ENCODE assay signal across 16 cellular contexts in genomic region chr21:36640260-36641244, GRCh38. TPM values are rescaled to one million over a fixed set of nuclear protein-coding genes. Genes with fewer than 3 reads are reported as not detected.
DNase-seq lines count a peak whose midpoint lies in the region; ATAC-seq and TF ChIP-seq lines count a peak whose summit lies in the region.
"Had no signal": no experiment of that assay in that cellular context is flagged by ENCODE, and none has a peak within 500 bp of the region (broad histone marks: within the 10 kb centered on the region; RNA-seq: fewer than 3 reads in every experiment).

No MANE protein-coding gene starts in this region.

- ATAC-seq in HG03196 (IDR thresholded peaks at IDR 0.05; ENCODE audit: unreplicated experiment), result no peak
- ATAC-seq: activated T-cell treated with anti-CD3 and anti-CD28 coated beads, Interleukin-2, amount 50 U/mL, for 4 hours; left cardiac atrium had no signal

- peak; percentile 44 for TF ChIP-seq CTCF in chondrocyte (IDR thresholded peaks at IDR 0.05)
- TF ChIP-seq CTCF in nephron progenitor cell (IDR thresholded peaks at IDR 0.05), result no peak

- no peak overlapping the region for H3K27ac Mint-ChIP-seq in chondrocyte (ENCODE audit: unreplicated experiment)
- H3K27ac Mint-ChIP-seq in nephron progenitor cell, result peak overlapping the region; percentile 37
- H3K27ac Mint-ChIP-seq: activated CD4-positive, alpha-beta T cell treated with anti-CD3 and anti-CD28 coated beads, Interleukin-2, amount 10 ng/mL, durations not matched to agents 24 days and 14 days; CD4-positive, alpha-beta memory T cell; naive B cell had no signal

- H3K36me3 Mint-ChIP-seq in chondrocyte (ENCODE audit: low read depth), result peaks cover 2% of the 10 kb centered on the region
- peaks cover 4% of the 10 kb centered on the region for H3K36me3 Mint-ChIP-seq in nephron progenitor cell (ENCODE audit: low read depth)

- no peak overlapping the region for H3K4me3 ChIP-seq in Jurkat, Clone E6-1 (ENCODE audit: low read length)
- H3K4me3 ChIP-seq: tibial nerve had no signal

- H3K4me3 Mint-ChIP-seq in chondrocyte (ENCODE audit: unreplicated experiment) (no peak overlapping the region), nephron progenitor cell (no peak overlapping the region)
- H3K4me3 Mint-ChIP-seq: activated CD4-positive, alpha-beta T cell treated with anti-CD3 and anti-CD28 coated beads, Interleukin-2, amount 10 ng/mL, durations not matched to agents 24 days and 14 days; activated T-cell treated with anti-CD3 and anti-CD28 coated beads, Interleukin-2, amount 50 U/mL, for 4 hours; CD4-positive, alpha-beta memory T cell had no signal

- DNase-seq in DMS 273 (lab: John Stamatoyannopoulos, UW; ENCODE audit: unreplicated experiment), result peak; percentile 27
- DNase-seq in DMS 273 treated with DMSO at 0.1 percent for 48 hours (lab: John Stamatoyannopoulos, UW), result no peak
- peak; percentile 8 for DNase-seq in Jurkat, Clone E6-1 (ENCODE audit: low read depth, low spot score)
- no peak for DNase-seq in chondrocyte (ENCODE audit: low spot score)
- no peak for DNase-seq in nephron progenitor cell
- DNase-seq in NCI-H82 treated with DMSO at 0.1 percent for 48 hours (lab: John Stamatoyannopoulos, UW; ENCODE audit: unreplicated experiment), result no peak
- DNase-seq in AG08396 (ENCODE audit: low spot score), result no peak
- DNase-seq: activated CD4-positive, alpha-beta T cell treated with anti-CD3 and anti-CD28 coated beads, Interleukin-2, amount 10 ng/mL, durations not matched to agents 24 days and 14 days; activated T-cell treated with anti-CD3 and anti-CD28 coated beads, Interleukin-2, amount 50 U/mL, for 4 hours; CD4-positive, alpha-beta memory T cell; left cardiac atrium; naive B cell; NCI-H748 treated with DMSO at 0.1 percent for 48 hours had no signal

- H3K4me1 Mint-ChIP-seq in chondrocyte (ENCODE audit: low read depth) (peaks cover 10% of the 10 kb centered on the region), nephron progenitor cell (peaks cover 15% of the 10 kb centered on the region)
- H3K4me1 Mint-ChIP-seq: CD4-positive, alpha-beta memory T cell; naive B cell had no signal

- H3K9me3 Mint-ChIP-seq in chondrocyte (ENCODE audit: low read depth) (peaks cover 19% of the 10 kb centered on the region), nephron progenitor cell (peaks cover 25% of the 10 kb centered on the region)

- H3K27me3 Mint-ChIP-seq in chondrocyte (ENCODE audit: low read depth), result no peaks in the 10 kb centered on the region
- peaks cover 8% of the 10 kb centered on the region for H3K27me3 Mint-ChIP-seq in nephron progenitor cell (ENCODE audit: low read depth, poor library complexity)

RNA-seq across cellular contexts. Expression of gene SIM2, which starts 58.4 kb away (rescaled TPM):
- 0.26 TPM for polyA plus RNA-seq in Jurkat, Clone E6-1 (2012; ENCODE audit: insufficient read depth, insufficient read length)
- total RNA-seq in chondrocyte, result 0.59 to 1.3 TPM (median 0.60 TPM) in 3 replicates
- total RNA-seq: CD4-positive, alpha-beta memory T cell; left cardiac atrium; T-helper 2 cell treated with Interferon-gamma antibody and Interleukin-4, amounts not matched to agents 100 ng/mL and 5 ng/mL, for 36 hours; tibial nerve had no signal

Comparison
In these comparisons a context has a peak if more than half of its experiments do, and no peak if none do; other contexts are left out.
1. DNase-seq: peak in DMS 273 (single experiment) and Jurkat, Clone E6-1 (single experiment); none in DMS 273 treated with DMSO at 0.1 percent for 48 hours (single experiment), chondrocyte (single experiment), nephron progenitor cell (single experiment), NCI-H82 treated with DMSO at 0.1 percent for 48 hours (single experiment) and AG08396 (single experiment).